Comparison of ENCODE assay signal across 1 cellular context in genomic region chr14:70707138-70708038, GRCh38.
TF ChIP-seq lines count a peak whose summit lies in the region.

No MANE protein-coding gene starts in this region.

TF ChIP-seq in GM12878, 131 proteins besides CTCF, POLR2A, EP300 and RAD21 (continued from another document):
- TF ChIP-seq ZNF592 (IDR thresholded peaks at IDR 0.05) (no peak), SMARCA5 (IDR thresholded peaks at IDR 0.05) (peak; percentile 49; the same call in 1 of the 2 replicates), CHD4 (IDR thresholded peaks at IDR 0.05) (no peak), REST (IDR thresholded peaks at IDR 0.05; ENCODE audit: low read depth, low read length) (no peak), MTA3 (IDR thresholded peaks at IDR 0.05; ENCODE audit: borderline replicate concordance, low read length) (no peak), POLR2AphosphoS5 (IDR thresholded peaks at IDR 0.05; ENCODE audit: low read length) (no peak), MLLT1 (IDR thresholded peaks at IDR 0.05) (no peak), ZNF217 (IDR thresholded peaks at IDR 0.05) (no peak), KAT2A (conservative IDR thresholded peaks at IDR 0.05; ENCODE audit: control insufficient read depth, low read depth, low read length) (no peak), BACH1 (IDR thresholded peaks at IDR 0.05; ENCODE audit: borderline replicate concordance) (no peak), SUZ12 (IDR thresholded peaks at IDR 0.05; ENCODE audit: unreplicated experiment) (no peak), NR2C1 (IDR thresholded peaks at IDR 0.05) (no peak), ATF3 (IDR thresholded peaks at IDR 0.05; ENCODE audit: borderline replicate concordance, extremely low read depth, low read depth, low read length) (no peak), BCL11A (IDR thresholded peaks at IDR 0.05; ENCODE audit: low read depth, low read length) (peak; percentile 41; the same call in 1 of the 2 replicates), ATF7 (IDR thresholded peaks at IDR 0.05; ENCODE audit: low read depth) (peak; percentile 54; the same call in 1 of the 2 replicates), RB1 (IDR thresholded peaks at IDR 0.05; ENCODE audit: borderline replicate concordance) (no peak), FOS (IDR thresholded peaks at IDR 0.05; ENCODE audit: borderline replicate concordance, extremely low read depth, insufficient read length) (no peak), STAT3 (IDR thresholded peaks at IDR 0.05; ENCODE audit: low read depth, low read length) (no peak), CBX3 (IDR thresholded peaks at IDR 0.05; ENCODE audit: borderline replicate concordance, low read depth) (no peak), POLR2AphosphoS2 (IDR thresholded peaks at IDR 0.05; ENCODE audit: low read depth, low read length) (no peak), ASH2L (IDR thresholded peaks at IDR 0.05; ENCODE audit: borderline replicate concordance, low read depth) (no peak), YY1 (IDR thresholded peaks at IDR 0.05; ENCODE audit: low read depth, low read length) (no peak), NBN (IDR thresholded peaks at IDR 0.05) (peak; percentile 65; the same call in 1 of the 2 replicates), RCOR1 (conservative IDR thresholded peaks at IDR 0.05; ENCODE audit: low read depth, low read length) (no peak), ZNF207 (IDR thresholded peaks at IDR 0.05; ENCODE audit: borderline replicate concordance) (no peak), RELA (IDR thresholded peaks at IDR 0.05; ENCODE audit: borderline replicate concordance, partially characterized antibody) (no peak), TCF12 (IDR thresholded peaks at IDR 0.05; ENCODE audit: low read depth, low read length) (0 out of 2 replicates have a peak, but pooled peaks have one; percentile 15), SUPT20H (IDR thresholded peaks at IDR 0.05; ENCODE audit: borderline replicate concordance, control insufficient read depth, low read depth, low read length) (no peak), NR2C2 (IDR thresholded peaks at IDR 0.05; ENCODE audit: borderline replicate concordance, control insufficient read depth, insufficient read length, low read depth) (no peak), FOXM1 (IDR thresholded peaks at IDR 0.05; ENCODE audit: low read depth, low read length) (peak; percentile 61), SREBF1 (IDR thresholded peaks at IDR 0.05; ENCODE audit: low read length) (no peak), FOXK2 (IDR thresholded peaks at IDR 0.05) (no peak), RUNX3 (IDR thresholded peaks at IDR 0.05; ENCODE audit: low read length) (peak; percentile 92), CBX5 (IDR thresholded peaks at IDR 0.05; ENCODE audit: low read depth) (peak; percentile 39; the same call in 1 of the 2 replicates), SMAD1 (IDR thresholded peaks at IDR 0.05; ENCODE audit: low read depth, partially characterized antibody) (no peak), HCFC1 (IDR thresholded peaks at IDR 0.05; ENCODE audit: low read length) (no peak), TARDBP (IDR thresholded peaks at IDR 0.05; ENCODE audit: borderline replicate concordance) (no peak), LARP7 (IDR thresholded peaks at IDR 0.05) (no peak)
- TF ChIP-seq, protein P1, sequence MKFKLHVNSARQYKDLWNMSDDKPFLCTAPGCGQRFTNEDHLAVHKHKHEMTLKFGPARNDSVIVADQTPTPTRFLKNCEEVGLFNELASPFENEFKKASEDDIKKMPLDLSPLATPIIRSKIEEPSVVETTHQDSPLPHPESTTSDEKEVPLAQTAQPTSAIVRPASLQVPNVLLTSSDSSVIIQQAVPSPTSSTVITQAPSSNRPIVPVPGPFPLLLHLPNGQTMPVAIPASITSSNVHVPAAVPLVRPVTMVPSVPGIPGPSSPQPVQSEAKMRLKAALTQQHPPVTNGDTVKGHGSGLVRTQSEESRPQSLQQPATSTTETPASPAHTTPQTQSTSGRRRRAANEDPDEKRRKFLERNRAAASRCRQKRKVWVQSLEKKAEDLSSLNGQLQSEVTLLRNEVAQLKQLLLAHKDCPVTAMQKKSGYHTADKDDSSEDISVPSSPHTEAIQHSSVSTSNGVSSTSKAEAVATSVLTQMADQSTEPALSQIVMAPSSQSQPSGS (IDR thresholded peaks at IDR 0.05; ENCODE audit: low read length) = peak; percentile 96
- TF ChIP-seq, protein P2, sequence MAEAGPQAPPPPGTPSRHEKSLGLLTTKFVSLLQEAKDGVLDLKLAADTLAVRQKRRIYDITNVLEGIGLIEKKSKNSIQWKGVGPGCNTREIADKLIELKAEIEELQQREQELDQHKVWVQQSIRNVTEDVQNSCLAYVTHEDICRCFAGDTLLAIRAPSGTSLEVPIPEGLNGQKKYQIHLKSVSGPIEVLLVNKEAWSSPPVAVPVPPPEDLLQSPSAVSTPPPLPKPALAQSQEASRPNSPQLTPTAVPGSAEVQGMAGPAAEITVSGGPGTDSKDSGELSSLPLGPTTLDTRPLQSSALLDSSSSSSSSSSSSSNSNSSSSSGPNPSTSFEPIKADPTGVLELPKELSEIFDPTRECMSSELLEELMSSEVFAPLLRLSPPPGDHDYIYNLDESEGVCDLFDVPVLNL (IDR thresholded peaks at IDR 0.05; ENCODE audit: low read depth, low read length) = no peak
- TF ChIP-seq, protein P3, sequence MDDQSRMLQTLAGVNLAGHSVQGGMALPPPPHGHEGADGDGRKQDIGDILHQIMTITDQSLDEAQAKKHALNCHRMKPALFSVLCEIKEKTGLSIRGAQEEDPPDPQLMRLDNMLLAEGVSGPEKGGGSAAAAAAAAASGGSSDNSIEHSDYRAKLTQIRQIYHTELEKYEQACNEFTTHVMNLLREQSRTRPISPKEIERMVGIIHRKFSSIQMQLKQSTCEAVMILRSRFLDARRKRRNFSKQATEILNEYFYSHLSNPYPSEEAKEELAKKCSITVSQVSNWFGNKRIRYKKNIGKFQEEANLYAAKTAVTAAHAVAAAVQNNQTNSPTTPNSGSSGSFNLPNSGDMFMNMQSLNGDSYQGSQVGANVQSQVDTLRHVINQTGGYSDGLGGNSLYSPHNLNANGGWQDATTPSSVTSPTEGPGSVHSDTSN (IDR thresholded peaks at IDR 0.05; ENCODE audit: insufficient replicate concordance, low read depth, low read length) = no peak
- TF ChIP-seq, protein P4, sequence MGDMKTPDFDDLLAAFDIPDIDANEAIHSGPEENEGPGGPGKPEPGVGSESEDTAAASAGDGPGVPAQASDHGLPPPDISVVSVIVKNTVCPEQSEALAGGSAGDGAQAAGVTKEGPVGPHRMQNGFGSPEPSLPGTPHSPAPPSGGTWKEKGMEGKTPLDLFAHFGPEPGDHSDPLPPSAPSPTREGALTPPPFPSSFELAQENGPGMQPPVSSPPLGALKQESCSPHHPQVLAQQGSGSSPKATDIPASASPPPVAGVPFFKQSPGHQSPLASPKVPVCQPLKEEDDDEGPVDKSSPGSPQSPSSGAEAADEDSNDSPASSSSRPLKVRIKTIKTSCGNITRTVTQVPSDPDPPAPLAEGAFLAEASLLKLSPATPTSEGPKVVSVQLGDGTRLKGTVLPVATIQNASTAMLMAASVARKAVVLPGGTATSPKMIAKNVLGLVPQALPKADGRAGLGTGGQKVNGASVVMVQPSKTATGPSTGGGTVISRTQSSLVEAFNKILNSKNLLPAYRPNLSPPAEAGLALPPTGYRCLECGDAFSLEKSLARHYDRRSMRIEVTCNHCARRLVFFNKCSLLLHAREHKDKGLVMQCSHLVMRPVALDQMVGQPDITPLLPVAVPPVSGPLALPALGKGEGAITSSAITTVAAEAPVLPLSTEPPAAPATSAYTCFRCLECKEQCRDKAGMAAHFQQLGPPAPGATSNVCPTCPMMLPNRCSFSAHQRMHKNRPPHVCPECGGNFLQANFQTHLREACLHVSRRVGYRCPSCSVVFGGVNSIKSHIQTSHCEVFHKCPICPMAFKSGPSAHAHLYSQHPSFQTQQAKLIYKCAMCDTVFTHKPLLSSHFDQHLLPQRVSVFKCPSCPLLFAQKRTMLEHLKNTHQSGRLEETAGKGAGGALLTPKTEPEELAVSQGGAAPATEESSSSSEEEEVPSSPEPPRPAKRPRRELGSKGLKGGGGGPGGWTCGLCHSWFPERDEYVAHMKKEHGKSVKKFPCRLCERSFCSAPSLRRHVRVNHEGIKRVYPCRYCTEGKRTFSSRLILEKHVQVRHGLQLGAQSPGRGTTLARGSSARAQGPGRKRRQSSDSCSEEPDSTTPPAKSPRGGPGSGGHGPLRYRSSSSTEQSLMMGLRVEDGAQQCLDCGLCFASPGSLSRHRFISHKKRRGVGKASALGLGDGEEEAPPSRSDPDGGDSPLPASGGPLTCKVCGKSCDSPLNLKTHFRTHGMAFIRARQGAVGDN (IDR thresholded peaks at IDR 0.05) = 0 out of 2 replicates have a peak, but pooled peaks have one; percentile 20
- TF ChIP-seq, protein P5, sequence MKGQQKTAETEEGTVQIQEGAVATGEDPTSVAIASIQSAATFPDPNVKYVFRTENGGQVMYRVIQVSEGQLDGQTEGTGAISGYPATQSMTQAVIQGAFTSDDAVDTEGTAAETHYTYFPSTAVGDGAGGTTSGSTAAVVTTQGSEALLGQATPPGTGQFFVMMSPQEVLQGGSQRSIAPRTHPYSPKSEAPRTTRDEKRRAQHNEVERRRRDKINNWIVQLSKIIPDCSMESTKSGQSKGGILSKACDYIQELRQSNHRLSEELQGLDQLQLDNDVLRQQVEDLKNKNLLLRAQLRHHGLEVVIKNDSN (IDR thresholded peaks at IDR 0.05; ENCODE audit: borderline replicate concordance, extremely low read length, insufficient read depth, low read depth, low read length) = no peak
